In genomic region chr11:119030329-119031047, GRCh38 we compare ENCODE assay signal across 8 cellular contexts. TPM values are rescaled to one million over a fixed set of nuclear protein-coding genes. Genes with fewer than 3 reads are reported as not detected.
DNase-seq lines count a peak whose midpoint lies in the region; ATAC-seq and TF ChIP-seq lines count a peak whose summit lies in the region.

TSS of gene SLC37A4 (minus strand) at chr11:119030877.

- H3K9me3 Mint-ChIP-seq in natural killer cell treated with Interleukin-12 subunit alpha and Interleukin-12 subunit beta and Interleukin-15 and Interleukin-18, amount 100 ng/mL, for 72 hours, result no peaks in the 10 kb centered on the region

- peak within 1 kb of the TSS; percentile 84 for H3K4me3 Mint-ChIP-seq in natural killer cell treated with Interleukin-12 subunit alpha and Interleukin-12 subunit beta and Interleukin-15 and Interleukin-18, amount 100 ng/mL, for 72 hours

- ATAC-seq in natural killer cell treated with Interleukin-12 subunit alpha and Interleukin-12 subunit beta and Interleukin-15 and Interleukin-18, amount 100 ng/mL, for 72 hours, result peak; percentile 97 to 98
- peak; percentile 90 for ATAC-seq in stimulated activated naive CD8-positive, alpha-beta T cell treated with anti-CD3 and anti-CD28 coated beads, Interleukin-15, Interleukin-2, amounts not matched to agents 100 U/mL and 50 U/mL, for 24 hours

- H3K27me3 Mint-ChIP-seq in natural killer cell treated with Interleukin-12 subunit alpha and Interleukin-12 subunit beta and Interleukin-15 and Interleukin-18, amount 100 ng/mL, for 72 hours, result no peaks in the 10 kb centered on the region

- H3K4me1 Mint-ChIP-seq in natural killer cell treated with Interleukin-12 subunit alpha and Interleukin-12 subunit beta and Interleukin-15 and Interleukin-18, amount 100 ng/mL, for 72 hours (ENCODE audit: low read depth in 2 of 2), result peaks cover 8 to 19% of the 10 kb centered on the region in 2 donors

- H3K36me3 ChIP-seq in H7 (replicated peaks; ENCODE audit: control insufficient read depth, insufficient read depth, low read length), result peaks cover 31% of the 10 kb centered on the region

- peak within 1 kb of the TSS; percentile 96 for H3K4me3 ChIP-seq in H7 (ENCODE audit: insufficient read depth, low read depth, low read length)
- H3K4me3 ChIP-seq in fibroblast of pulmonary artery (replicated peaks; ENCODE audit: low read depth, low read length), result peak within 1 kb of the TSS; percentile 89

- peaks cover under 1% of the 10 kb centered on the region for H3K36me3 Mint-ChIP-seq in natural killer cell treated with Interleukin-12 subunit alpha and Interleukin-12 subunit beta and Interleukin-15 and Interleukin-18, amount 100 ng/mL, for 72 hours

- DNase-seq in ELF-1 (ENCODE audit: low read depth, low spot score) (peak; percentile 99), H7 (peak; percentile 99), M059J (ENCODE audit: low read depth) (peak; percentile 96), SHP77 (lab: John Stamatoyannopoulos, UW) (peak; percentile 95 to 99), fibroblast of pulmonary artery (ENCODE audit: low read depth) (peak; percentile 98)
- DNase-seq in activated effector memory CD4-positive, alpha-beta T cell treated with Interleukin-2 at 50 U/mL for 16 hours, result peak; percentile 99
- peak; percentile 99 for DNase-seq in natural killer cell treated with Interleukin-12 subunit alpha and Interleukin-12 subunit beta and Interleukin-15 and Interleukin-18, amount 100 ng/mL, for 72 hours (ENCODE audit: low spot score)
- DNase-seq in stimulated activated naive CD8-positive, alpha-beta T cell treated with anti-CD3 and anti-CD28 coated beads, Interleukin-15, Interleukin-2, amounts not matched to agents 100 U/mL and 50 U/mL, for 24 hours, result peak; percentile 99

- TF ChIP-seq CTCF in fibroblast of pulmonary artery (IDR thresholded peaks at IDR 0.05; ENCODE audit: low read length, missing control alignments), result no peak

- H3K27me3 ChIP-seq in H7 (ENCODE audit: control insufficient read depth, insufficient read depth, low read length), result no peaks in the 10 kb centered on the region

- H3K27ac Mint-ChIP-seq in natural killer cell treated with Interleukin-12 subunit alpha and Interleukin-12 subunit beta and Interleukin-15 and Interleukin-18, amount 100 ng/mL, for 72 hours, result peak within 1 kb of the TSS; percentile 48 to 78

RNA-seq across cellular contexts. Expression of gene SLC37A4, which starts in this region (rescaled TPM):
- total RNA-seq in H7 (2014; rRNA removed; shearing (Covaris generic)), result 53.2 and 54.5 TPM in 2 replicates
- 26.5 and 29.5 TPM in 2 replicates for total RNA-seq in M059J (2014; rRNA removed; shearing (Covaris generic))
- 10 to 100 TPM; 20.3 to 32.6 TPM for total RNA-seq in natural killer cell treated with Interleukin-12 subunit alpha and Interleukin-12 subunit beta and Interleukin-15 and Interleukin-18, amount 100 ng/mL, for 72 hours

Comparison
In these comparisons a context has a peak if more than half of its experiments do, and no peak if none do; other contexts are left out.
1. Peak in every context shown above with its lines: DNase-seq, ATAC-seq and H3K4me3 ChIP-seq.